Comparison of ENCODE assay signal across 1 cellular context in genomic region chr19:17294051-17294891, GRCh38.
TF ChIP-seq lines count a peak whose summit lies in the region.

No MANE protein-coding gene starts in this region.

TF ChIP-seq in HEK293, 187 proteins besides CTCF, POLR2A, EP300 and RAD21 (continued from another document and continues in another):
- TF ChIP-seq KLF16 (tag by site-specific recombination; IDR thresholded peaks at IDR 0.05) (peak; percentile 49; the same call in 1 of the 2 replicates), ZFP3 (tag by site-specific recombination; IDR thresholded peaks at IDR 0.05; ENCODE audit: low read depth) (no peak), REPIN1 (tag by site-specific recombination; IDR thresholded peaks at IDR 0.05; ENCODE audit: low read depth) (no peak), SCRT2 (tag by site-specific recombination; IDR thresholded peaks at IDR 0.05) (no peak), ZBTB20 (tag by site-specific recombination; IDR thresholded peaks at IDR 0.05) (no peak), PATZ1 (tag by site-specific recombination; IDR thresholded peaks at IDR 0.05) (no peak), HIC1 (tag by site-specific recombination; IDR thresholded peaks at IDR 0.05) (peak; percentile 70; the same call in 1 of the 2 replicates), ZNF830 (tag by site-specific recombination; IDR thresholded peaks at IDR 0.05; ENCODE audit: low read depth) (no peak), ZNF433 (tag by site-specific recombination; IDR thresholded peaks at IDR 0.05; ENCODE audit: low read depth) (no peak), ZNF623 (tag by site-specific recombination; IDR thresholded peaks at IDR 0.05) (no peak), KLF1 (tag by site-specific recombination; IDR thresholded peaks at IDR 0.05) (peak; percentile 72), ZNF239 (tag by site-specific recombination; IDR thresholded peaks at IDR 0.05) (no peak), ZNF585B (tag by site-specific recombination; IDR thresholded peaks at IDR 0.05) (no peak), SP7 (tag by site-specific recombination; IDR thresholded peaks at IDR 0.05) (no peak), HOXC10 (CRISPR knock-in tag; IDR thresholded peaks at IDR 0.05) (no peak), ZNF169 (tag by site-specific recombination; IDR thresholded peaks at IDR 0.05) (no peak), ZNF837 (tag by site-specific recombination; IDR thresholded peaks at IDR 0.05) (no peak), ZIC2 (tag by site-specific recombination; IDR thresholded peaks at IDR 0.05) (0 out of 2 replicates have a peak, but pooled peaks have one; percentile 17), AEBP2 (tag by site-specific recombination; IDR thresholded peaks at IDR 0.05; ENCODE audit: borderline replicate concordance) (no peak), ZNF645 (tag by site-specific recombination; IDR thresholded peaks at IDR 0.05) (no peak), ZNF274 (IDR thresholded peaks at IDR 0.05; ENCODE audit: low read length) (no peak), ZNF274 (tag by site-specific recombination; IDR thresholded peaks at IDR 0.05; ENCODE audit: borderline replicate concordance) (no peak), KLF10 (tag by site-specific recombination; IDR thresholded peaks at IDR 0.05) (peak; percentile 63; the same call in 1 of the 2 replicates), ZNF18 (tag by site-specific recombination; IDR thresholded peaks at IDR 0.05) (no peak), REST (tag by site-specific recombination; IDR thresholded peaks at IDR 0.05) (no peak), ZNF16 (tag by site-specific recombination; IDR thresholded peaks at IDR 0.05; ENCODE audit: low read depth) (no peak), FEZF1 (tag by site-specific recombination; IDR thresholded peaks at IDR 0.05) (no peak), ZNF513 (tag by site-specific recombination; IDR thresholded peaks at IDR 0.05) (no peak), ZNF560 (tag by site-specific recombination; IDR thresholded peaks at IDR 0.05; ENCODE audit: borderline replicate concordance) (no peak), ZNF366 (tag by site-specific recombination; conservative IDR thresholded peaks at IDR 0.05) (no peak), ZBTB26 (tag by site-specific recombination; optimal IDR thresholded peaks at IDR 0.05) (no peak), ZSCAN4 (tag by site-specific recombination; IDR thresholded peaks at IDR 0.05) (no peak), ZNF561 (tag by site-specific recombination; IDR thresholded peaks at IDR 0.05; ENCODE audit: borderline replicate concordance) (no peak), BCL11B (tag by site-specific recombination; IDR thresholded peaks at IDR 0.05; ENCODE audit: low read depth) (no peak), ZNF350 (tag by site-specific recombination; IDR thresholded peaks at IDR 0.05) (no peak), SP3 (tag by site-specific recombination; IDR thresholded peaks at IDR 0.05) (peak; percentile 76), WT1 (tag by site-specific recombination; IDR thresholded peaks at IDR 0.05) (no peak), ZNF747 (tag by site-specific recombination; IDR thresholded peaks at IDR 0.05) (no peak), ZBTB21 (tag by site-specific recombination; IDR thresholded peaks at IDR 0.05) (no peak), INSM2 (tag by site-specific recombination; IDR thresholded peaks at IDR 0.05) (no peak), EGR2 (tag by site-specific recombination; IDR thresholded peaks at IDR 0.05; ENCODE audit: low read depth) (no peak), GLIS2 (tag by site-specific recombination; IDR thresholded peaks at IDR 0.05) (no peak), ZNF658 (tag by site-specific recombination; IDR thresholded peaks at IDR 0.05) (no peak)
